In genomic region chr13:73984949-73985691, GRCh38 we compare ENCODE assay signal across 10 cellular contexts.
A peak's percentile ranks its signal among the peaks of the same experiment; 100 is the strongest.
DNase-seq lines count a peak whose midpoint lies in the region; ATAC-seq and TF ChIP-seq lines count a peak whose summit lies in the region.
"Had no signal": no experiment of that assay in that cellular context is flagged by ENCODE, and none has a peak within 500 bp of the region (broad histone marks: within the 10 kb centered on the region; RNA-seq: fewer than 3 reads in every experiment).

No MANE protein-coding gene starts in this region.

- TF ChIP-seq POLR2A in esophagus squamous epithelium (IDR thresholded peaks at IDR 0.05) (no peak), ovary (IDR thresholded peaks at IDR 0.05) (no peak)

- no peak for TF ChIP-seq EP300 in ovary (IDR thresholded peaks at IDR 0.05)

- H3K9me2 ChIP-seq in SU-DHL-6 (replicated peaks; ENCODE audit: insufficient read depth, low read length): no peaks in the 10 kb centered on the region

- no peak for TF ChIP-seq CTCF in SU-DHL-6 (IDR thresholded peaks at IDR 0.05; ENCODE audit: insufficient read depth, low read length, poor library complexity, severe bottlenecking)
- no peak for TF ChIP-seq CTCF in coronary artery (IDR thresholded peaks at IDR 0.05)
- no peak for TF ChIP-seq CTCF in esophagus squamous epithelium (IDR thresholded peaks at IDR 0.05)
- no peak for TF ChIP-seq CTCF in ovary (IDR thresholded peaks at IDR 0.05)

- 76 to 89% methylated on average over 6 to 9 of the region's 11 CpGs for WGBS in esophagus squamous epithelium, 2 donors
- WGBS in ovary, 3 donors: 88 to 93% (median 89%) methylated on average over 11 of the region's 11 CpGs

- no peak overlapping the region for H3K4me3 ChIP-seq in SU-DHL-6 (ENCODE audit: insufficient read depth, low read length, poor library complexity, severe bottlenecking)
- no peak overlapping the region for H3K4me3 ChIP-seq in coronary artery
- no peak overlapping the region for H3K4me3 ChIP-seq in esophagus squamous epithelium
- H3K4me3 ChIP-seq in ovary: no peak overlapping the region
- H3K4me3 ChIP-seq: sigmoid colon had no signal

- H3K4me1 ChIP-seq in esophagus squamous epithelium (no peaks in the 10 kb centered on the region), ovary (ENCODE audit: insufficient read depth) (no peaks in the 10 kb centered on the region)

- no peaks in the 10 kb centered on the region for H3K9me3 ChIP-seq in SU-DHL-6 (ENCODE audit: insufficient read depth, low read length)
- H3K9me3 ChIP-seq in esophagus squamous epithelium: no peaks in the 10 kb centered on the region
- H3K9me3 ChIP-seq in ovary: no peaks in the 10 kb centered on the region
- H3K9me3 ChIP-seq: sigmoid colon had no signal

- no peaks in the 10 kb centered on the region for H3K27me3 ChIP-seq in SU-DHL-6 (ENCODE audit: low read length)
- H3K27me3 ChIP-seq in esophagus squamous epithelium: no peaks in the 10 kb centered on the region
- no peaks in the 10 kb centered on the region for H3K27me3 ChIP-seq in ovary
- H3K27me3 ChIP-seq: sigmoid colon had no signal

- no peaks in the 10 kb centered on the region for H4K20me1 ChIP-seq in SU-DHL-6 (ENCODE audit: low read depth, low read length)

- intact Hi-C loops in esophagus squamous epithelium (cut with DNase I): no loop called here
- intact Hi-C loops in ovary (cut with DNase I): no loop called here
- intact Hi-C loops in sciatic nerve (cut with DNase I): no loop called here

- H3K4me2 ChIP-seq in SU-DHL-6 (ENCODE audit: low read depth, low read length, poor library complexity, severe bottlenecking): no peak overlapping the region

- ATAC-seq in sciatic nerve: no peak

- H3K79me2 ChIP-seq in SU-DHL-6 (ENCODE audit: insufficient read depth, low read length): peaks cover 11% of the 10 kb centered on the region; the same call in 1 of the 2 replicates

- H2AFZ ChIP-seq in SU-DHL-6 (ENCODE audit: low read depth, low read length, severe bottlenecking): no peak overlapping the region

- H3K36me3 ChIP-seq in SU-DHL-6 (ENCODE audit: low read length): no peaks in the 10 kb centered on the region
- no peaks in the 10 kb centered on the region for H3K36me3 ChIP-seq in esophagus squamous epithelium
- no peaks in the 10 kb centered on the region for H3K36me3 ChIP-seq in ovary
- H3K36me3 ChIP-seq: sigmoid colon had no signal

- H3K9ac ChIP-seq in SU-DHL-6 (ENCODE audit: low read length): no peak overlapping the region

- peak; percentile 72 for DNase-seq in activated CD8-positive, alpha-beta memory T cell treated with anti-CD3 and anti-CD28 coated beads, Interleukin-2, amount 50 U/mL, for 48 hours
- DNase-seq in islet precursor cell (peak; percentile 60), coronary artery (ENCODE audit: low spot score) (no peak), esophagus squamous epithelium (lab: John Stamatoyannopoulos, UW) (no peak), ovary (no peak), sciatic nerve (ENCODE audit: low spot score) (no peak)
- DNase-seq in stimulated activated CD8-positive, alpha-beta memory T cell treated with anti-CD3 and anti-CD28 coated beads, Interleukin-4, amount 100 ng/mL, for 24 hours (ENCODE audit: low read depth): peak; percentile 49
- DNase-seq: NCI-H1436, sigmoid colon had no signal

- H3K27ac ChIP-seq in SU-DHL-6 (ENCODE audit: low read depth, low read length): 0 out of 2 replicates have a peak overlapping the region, but pooled peaks have one; percentile 21
- H3K27ac ChIP-seq in coronary artery: no peak overlapping the region
- H3K27ac ChIP-seq in esophagus squamous epithelium: no peak overlapping the region
- no peak overlapping the region for H3K27ac ChIP-seq in ovary

- H3F3A ChIP-seq in SU-DHL-6 (ENCODE audit: insufficient read depth): peaks cover 39% of the 10 kb centered on the region

Comparison
In these comparisons a context has a peak if more than half of its experiments do, and no peak if none do; other contexts are left out.
1. DNase-seq: peak in activated CD8-positive, alpha-beta memory T cell treated with anti-CD3 and anti-CD28 coated beads, Interleukin-2, amount 50 U/mL, for 48 hours (single experiment), islet precursor cell (single experiment) and stimulated activated CD8-positive, alpha-beta memory T cell treated with anti-CD3 and anti-CD28 coated beads, Interleukin-4, amount 100 ng/mL, for 24 hours (single experiment); none in coronary artery (single experiment), esophagus squamous epithelium (single experiment), ovary (0 of 5) and sciatic nerve (single experiment).